In genomic region chr1:205932776-205933175, GRCh38 we compare ENCODE assay signal across 18 cellular contexts. TPM values are rescaled to one million over a fixed set of nuclear protein-coding genes. Genes with fewer than 3 reads are reported as not detected.
DNase-seq lines count a peak whose midpoint lies in the region; ATAC-seq and TF ChIP-seq lines count a peak whose summit lies in the region.
"Had no signal": no experiment of that assay in that cellular context is flagged by ENCODE, and none has a peak within 500 bp of the region (broad histone marks: within the 10 kb centered on the region; RNA-seq: fewer than 3 reads in every experiment).

No MANE protein-coding gene starts in this region.

- H3K9me3 ChIP-seq in GM23248 (ENCODE audit: low read depth), result no peaks in the 10 kb centered on the region
- no peaks in the 10 kb centered on the region for H3K9me3 ChIP-seq in body of pancreas

- no peak for TF ChIP-seq CTCF in body of pancreas (IDR thresholded peaks at IDR 0.05)
- TF ChIP-seq CTCF in mesothelial cell of epicardium (IDR thresholded peaks at IDR 0.05; ENCODE audit: unreplicated experiment), result no peak

- no peaks in the 10 kb centered on the region for H3K27me3 ChIP-seq in GM23248 (replicated peaks; ENCODE audit: insufficient read depth)
- H3K27me3 ChIP-seq in body of pancreas, result no peaks in the 10 kb centered on the region
- no peaks in the 10 kb centered on the region for H3K27me3 ChIP-seq in layer of hippocampus (ENCODE audit: control insufficient read depth, insufficient read depth, low read length)

- H2AFZ ChIP-seq in GM23248, result peak overlapping the region; percentile 42

- no peaks in the 10 kb centered on the region for H3K9me3 Mint-ChIP-seq in mesothelial cell of epicardium

- no peak overlapping the region for H3K27ac Mint-ChIP-seq in mesothelial cell of epicardium

- no peak overlapping the region for H3K4me3 Mint-ChIP-seq in mesothelial cell of epicardium

- intact Hi-C loops in body of pancreas (cut with DNase I), result no loop called here

- H3K27me3 Mint-ChIP-seq in mesothelial cell of epicardium (ENCODE audit: low read depth), result peaks cover 9% of the 10 kb centered on the region

- H3F3A ChIP-seq in GM23248 (ENCODE audit: insufficient read depth), result peaks cover 23% of the 10 kb centered on the region

- H3K9me2 ChIP-seq in GM23248 (ENCODE audit: insufficient read depth), result no peaks in the 10 kb centered on the region

- H3K4me3 ChIP-seq in GM23248 (no peak overlapping the region), body of pancreas (no peak overlapping the region)

- H3K79me2 ChIP-seq in GM23248 (ENCODE audit: insufficient read depth), result no peaks in the 10 kb centered on the region

- in situ Hi-C loops in GM23248 (cut with MboI), result no loop called here

- H3K9ac ChIP-seq in GM23248, result no peak overlapping the region

- H3K36me3 ChIP-seq in GM23248 (ENCODE audit: low read depth) (no peaks in the 10 kb centered on the region), body of pancreas (replicated peaks in 1 of 2; ENCODE audit: insufficient read depth in 1 of 2, low read depth in 2 of 2) (no peaks in the 10 kb centered on the region)

- no peak for ATAC-seq in body of pancreas
- ATAC-seq in GM21529 (IDR thresholded peaks at IDR 0.05; ENCODE audit: unreplicated experiment), result no peak
- ATAC-seq: SK-N-SH treated with all-trans-retinoic acid at 6 μM for 48 hours had no signal

- peaks cover 28% of the 10 kb centered on the region for H3K4me1 Mint-ChIP-seq in mesothelial cell of epicardium

- H4K20me1 ChIP-seq in GM23248 (ENCODE audit: insufficient read depth), result no peaks in the 10 kb centered on the region

- peaks cover 34% of the 10 kb centered on the region for H3K4me1 ChIP-seq in GM23248 (ENCODE audit: insufficient read depth)
- H3K4me1 ChIP-seq in body of pancreas, result peaks cover 26% of the 10 kb centered on the region

- no peaks in the 10 kb centered on the region for H3K36me3 Mint-ChIP-seq in mesothelial cell of epicardium

- H3K27ac ChIP-seq in GM23248 (no peak overlapping the region), body of pancreas (peak overlapping the region in 3 of 4 donors; percentile 57 to 77 (median 68)), layer of hippocampus (ENCODE audit: low read depth, low read length) (peak overlapping the region; percentile 85), temporal lobe (ENCODE audit: low read depth, low read length) (peak overlapping the region; percentile 88)
- H3K27ac ChIP-seq: C4-2B had no signal

- 35 to 41% methylated on average over 6 of the region's 6 CpGs for WGBS in GM23248 (ENCODE audit: low coverage in 1 of 2, low lambda C conversion rate in 2 of 2, missing lambda C conversion rate in 2 of 2), 2 experiments
- 81 to 90% methylated on average over 6 of the region's 6 CpGs for WGBS in body of pancreas, 2 donors

- TF ChIP-seq POLR2A in body of pancreas (IDR thresholded peaks at IDR 0.05), result no peak

- peak overlapping the region; percentile 34 for H3K4me2 ChIP-seq in GM23248 (ENCODE audit: unreplicated experiment)

- DNase-seq in GM23248, result no peak
- no peak for DNase-seq in body of pancreas
- no peak for DNase-seq in SHP77 treated with DMSO at 0.1 percent for 48 hours (lab: John Stamatoyannopoulos, UW)
- DNase-seq in NCI-H2227 treated with DMSO at 0.1 percent for 48 hours (lab: John Stamatoyannopoulos, UW), result no peak
- no peak for DNase-seq in mesothelial cell of epicardium (ENCODE audit: low spot score in 2 of 2, unreplicated experiment in 2 of 2)
- DNase-seq: ACHN, DND-41, NCI-H1092 treated with DMSO at 0.1 percent for 48 hours, NCI-H2081 treated with DMSO at 0.1 percent for 48 hours, SIG-M5 had no signal

RNA-seq across cellular contexts. Expression of gene SLC26A9, which starts 10.5 kb away (rescaled TPM):
- not detected in 2 replicates for total RNA-seq in GM23248 (2014; rRNA removed; shearing (Covaris generic))
- polyA plus RNA-seq in GM23248 (2016; fragmentation: Nextera tagmentation; extraction: Ambion mirVana), result not detected in 2 replicates
- 1 to 10 TPM in 1 of 2 donors, under 1 TPM in 1; 0.78 to 1.6 TPM for total RNA-seq in body of pancreas
- total RNA-seq in temporal lobe, result not detected
- total RNA-seq in mesothelial cell of epicardium, result not detected in 3 replicates
- total RNA-seq: G401, LHCN-M2, OCI-LY7 had no signal
